ENCODE assay signal across 25 cellular contexts in the genomic region with DNA sequence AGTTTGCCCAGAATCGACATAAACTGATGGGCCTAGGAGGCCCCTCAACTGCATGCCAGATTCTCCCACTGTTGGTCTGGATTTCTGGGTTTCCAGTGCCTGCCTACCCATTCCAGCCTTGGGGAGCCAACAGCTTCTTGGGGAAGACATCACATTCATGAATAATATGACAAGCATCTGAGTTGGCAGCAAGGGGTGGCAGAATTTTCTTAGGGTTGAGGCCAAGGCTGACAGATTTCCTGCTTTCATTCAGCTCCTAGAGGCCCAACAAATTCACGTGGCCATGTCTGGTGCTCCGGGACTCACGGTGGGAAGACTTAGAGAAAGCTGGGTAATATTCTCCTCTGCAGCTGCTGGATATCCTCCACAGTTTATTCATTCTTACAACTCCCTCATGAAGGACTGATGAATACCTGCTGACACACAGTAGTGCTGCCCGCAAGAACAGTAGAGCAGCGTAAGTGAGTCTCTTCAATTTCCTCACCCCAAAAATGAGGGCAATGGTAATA.
A peak's percentile ranks its signal among the peaks of the same experiment; 100 is the strongest.
DNase-seq lines count a peak whose midpoint lies in the region; ATAC-seq and TF ChIP-seq lines count a peak whose summit lies in the region.
"Had no signal": no experiment of that assay in that cellular context is flagged by ENCODE, and none has a peak within 500 bp of the region (broad histone marks: within the 10 kb centered on the region; RNA-seq: fewer than 3 reads in every experiment).

No MANE protein-coding gene starts in this region.

- H3K36me3 ChIP-seq in ascending aorta = no peaks in the 10 kb centered on the region
- no peaks in the 10 kb centered on the region for H3K36me3 ChIP-seq in osteoblast (ENCODE audit: insufficient read depth, low read length)
- H3K36me3 ChIP-seq in suprapubic skin = no peaks in the 10 kb centered on the region
- H3K36me3 ChIP-seq: SJCRH30 had no signal

- intact Hi-C loops in ascending aorta (cut with DNase I) = loop anchor here (2.0 kb wide), 1 partner anchor 38 kb away; no protein-coding TSS in a partner anchor

- no peak for TF ChIP-seq EP300 in suprapubic skin (IDR thresholded peaks at IDR 0.05)

- no peak for TF ChIP-seq CTCF in ascending aorta (IDR thresholded peaks at IDR 0.05)
- TF ChIP-seq CTCF in osteoblast (IDR thresholded peaks at IDR 0.05; ENCODE audit: extremely low read depth, low read depth, low read length) = no peak
- TF ChIP-seq CTCF in suprapubic skin (IDR thresholded peaks at IDR 0.05) = no peak

- DNase-seq in HT1080 (ENCODE audit: low read depth) (peak; percentile 59), ascending aorta (ENCODE audit: low spot score in 2 of 2) (peak; percentile 29 to 82), osteoblast (ENCODE audit: insufficient read length, low spot score, missing footprints) (peak; percentile 19), T1000 (lab: John Stamatoyannopoulos, UW) (no peak), suprapubic skin (ENCODE audit: low spot score in 2 of 2) (no peak)
- DNase-seq: Caco-2; CD8-positive, alpha-beta T cell; EL; GDM1; H7; Kasumi-1; MM.1S; NCI-H2029; NCI-H446; NCI-H524 treated with DMSO at 0.1 percent for 48 hours; NCI-H774; NK-92 treated with Interleukin-12 subunit alpha and Interleukin-12 subunit beta, amount 100 ng/mL, for 24 hours; PC-9; SJCRH30 had no signal

- H3K9me3 ChIP-seq in ascending aorta (peaks cover 0 to 17% of the 10 kb centered on the region in 2 donors), osteoblast (ENCODE audit: low read depth, low read length) (no peaks in the 10 kb centered on the region), suprapubic skin (no peaks in the 10 kb centered on the region)

- ATAC-seq in HG02798 (IDR thresholded peaks at IDR 0.05; ENCODE audit: poor library complexity, unreplicated experiment) (no peak), HG03342 (IDR thresholded peaks at IDR 0.05; ENCODE audit: unreplicated experiment) (no peak)
- ATAC-seq: CD8-positive, alpha-beta T cell; K562; Right ventricle myocardium inferior; SK-N-SH treated with all-trans-retinoic acid at 6 μM for 48 hours had no signal

- peak overlapping the region; percentile 49 to 75 for H3K27ac ChIP-seq in ascending aorta
- peak overlapping the region; percentile 84 for H3K27ac ChIP-seq in osteoblast (ENCODE audit: low read depth, low read length)
- H3K27ac ChIP-seq in suprapubic skin = no peak overlapping the region
- H3K27ac ChIP-seq: C4-2B, PC-9, SJCRH30 had no signal

- H3K4me3 ChIP-seq in ascending aorta = no peak overlapping the region
- peak overlapping the region; percentile 44 for H3K4me3 ChIP-seq in osteoblast (ENCODE audit: insufficient read depth, low read length)
- no peak overlapping the region for H3K4me3 ChIP-seq in suprapubic skin
- H3K4me3 ChIP-seq: K562, PC-9, SJCRH30 had no signal

- peaks cover 0 to 3% of the 10 kb centered on the region in 2 donors for H3K4me1 ChIP-seq in ascending aorta
- H3K4me1 ChIP-seq in osteoblast (ENCODE audit: insufficient read depth, low read length) = peaks cover 17% of the 10 kb centered on the region
- no peaks in the 10 kb centered on the region for H3K4me1 ChIP-seq in suprapubic skin
- H3K4me1 ChIP-seq: Caco-2, SJCRH30 had no signal

- no peaks in the 10 kb centered on the region for H4K20me1 ChIP-seq in osteoblast (ENCODE audit: insufficient read depth, low read length)

- H3K27me3 ChIP-seq in ascending aorta = no peaks in the 10 kb centered on the region
- H3K27me3 ChIP-seq in osteoblast (ENCODE audit: insufficient read depth, low read length) = no peaks in the 10 kb centered on the region
- no peaks in the 10 kb centered on the region for H3K27me3 ChIP-seq in suprapubic skin
- H3K27me3 ChIP-seq: SJCRH30 had no signal

- 79% methylated on average over 6 of the region's 6 CpGs for WGBS in suprapubic skin

- no peak for TF ChIP-seq POLR2A in suprapubic skin (IDR thresholded peaks at IDR 0.05)

- no peaks in the 10 kb centered on the region for H3K79me2 ChIP-seq in osteoblast (ENCODE audit: insufficient read depth, low read length)

- H2AFZ ChIP-seq in osteoblast (ENCODE audit: low read length) = peak overlapping the region; percentile 0
- H2AFZ ChIP-seq: PC-9 had no signal

- peak overlapping the region; percentile 46 for H3K4me2 ChIP-seq in osteoblast (ENCODE audit: insufficient read depth, low read length)
- H3K4me2 ChIP-seq: PC-9 had no signal

Comparison
In these comparisons a context has a peak if more than half of its experiments do, and no peak if none do; other contexts are left out.
1. DNase-seq: peak in HT1080 (single experiment), ascending aorta (2 of 2) and osteoblast (single experiment); none in T1000 (single experiment) and suprapubic skin (0 of 2).